ENCODE assay signal across 8 cellular contexts in the genomic region with DNA sequence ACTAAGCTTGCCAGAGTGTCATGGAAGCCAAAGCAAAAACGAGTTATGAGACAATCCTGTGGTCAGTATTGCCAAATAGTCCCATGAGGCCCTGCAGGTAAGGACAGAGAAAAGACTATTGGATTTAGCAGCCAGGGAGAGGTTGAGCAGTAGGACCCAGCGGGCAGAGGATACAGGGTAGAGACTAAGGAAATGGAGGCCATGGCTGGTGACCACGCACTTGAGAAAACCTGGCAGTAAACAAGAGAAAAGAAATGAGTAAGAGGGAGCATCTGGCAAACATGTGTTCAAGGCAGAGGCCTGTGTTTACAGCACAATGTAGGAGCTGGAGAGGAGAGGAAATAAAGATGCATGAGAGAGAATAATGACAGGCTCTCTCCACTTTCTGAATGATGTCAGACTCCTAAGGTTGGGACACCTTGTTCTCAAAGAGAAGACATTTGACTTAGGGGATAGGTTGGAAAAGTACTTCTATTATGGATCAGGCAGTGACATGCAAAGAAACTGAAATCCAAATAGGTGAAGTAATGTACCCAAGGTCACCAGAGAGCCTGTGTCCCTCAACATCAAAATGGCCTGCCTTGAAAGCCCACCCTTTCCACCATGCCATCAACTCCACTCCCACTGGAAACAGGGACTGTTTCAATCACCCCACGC. TPM values are rescaled to one million over a fixed set of nuclear protein-coding genes. Genes with fewer than 3 reads are reported as not detected.
A peak's percentile ranks its signal among the peaks of the same experiment; 100 is the strongest.
DNase-seq lines count a peak whose midpoint lies in the region; ATAC-seq, FAIRE-seq and TF ChIP-seq lines count a peak whose summit lies in the region.

No MANE protein-coding gene starts in this region.

- peaks cover 3% of the 10 kb centered on the region for H3K36me3 Mint-ChIP-seq in activated T-cell treated with anti-CD3 and anti-CD28 coated beads, Interleukin-2, amount 50 U/mL, for 4 hours (ENCODE audit: insufficient read depth)

- DNase-seq in activated T-cell treated with anti-CD3 and anti-CD28 coated beads, Interleukin-2, amount 50 U/mL, for 4 hours, result no peak
- DNase-seq in activated T-cell treated with anti-CD3 and anti-CD28 coated beads for 4 hours (no peak), SK-N-SH (no peak), fibroblast of the conjunctiva (ENCODE audit: low read depth) (peak; percentile 93), small intestine (no peak), 8988T (no peak), NCI-H1048 (lab: John Stamatoyannopoulos, UW) (no peak)

- H3K4me3 ChIP-seq in SK-N-SH (ENCODE audit: low read depth in 2 of 2, low read length in 1 of 2), result peak overlapping the region in 1 of 2 experiments; percentile 2; a peak in 2 of 4 replicates
- no peak overlapping the region for H3K4me3 ChIP-seq in small intestine (ENCODE audit: low read depth in 1 of 2, low read length in 2 of 2)

- no peaks in the 10 kb centered on the region for H4K20me1 ChIP-seq in SK-N-SH (ENCODE audit: insufficient read depth)

- H3K27ac ChIP-seq in SK-N-SH (ENCODE audit: low read depth in 2 of 2, low read length in 1 of 2), result peak overlapping the region; percentile 89 to 93
- H3K27ac ChIP-seq in small intestine (ENCODE audit: low read depth in 1 of 2, low read length in 1 of 2), result peak overlapping the region; percentile 50 to 87

- H2AFZ ChIP-seq in SK-N-SH (ENCODE audit: low read depth), result no peak overlapping the region

- H3K4me1 ChIP-seq in SK-N-SH (ENCODE audit: control insufficient read depth in 1 of 2, insufficient read depth in 2 of 2, low read depth in 1 of 2, low read length in 1 of 2), result peaks cover 39 to 64% of the 10 kb centered on the region in 2 experiments
- peaks cover 8 to 25% of the 10 kb centered on the region in 2 donors for H3K4me1 ChIP-seq in small intestine (ENCODE audit: control insufficient read depth in 2 of 2, insufficient read depth in 1 of 2, low read depth in 1 of 2, low read length in 1 of 2)

- H3K27me3 ChIP-seq in SK-N-SH (ENCODE audit: insufficient read depth) (no peaks in the 10 kb centered on the region), small intestine (ENCODE audit: control insufficient read depth in 2 of 2, insufficient read depth in 2 of 2, low read length in 2 of 2) (no peaks in the 10 kb centered on the region)

- no peak overlapping the region for H3K4me3 Mint-ChIP-seq in activated T-cell treated with anti-CD3 and anti-CD28 coated beads, Interleukin-2, amount 50 U/mL, for 4 hours

- no peak for TF ChIP-seq CTCF in SK-N-SH (IDR thresholded peaks at IDR 0.05)

- CTCF ChIA-PET in SK-N-SH (lab: Yijun Ruan, JAX), result interaction anchor here (0.8 to 22.5 kb wide), 5 partner anchors 10 to 746 kb away, joined by 3 to 642 read pairs (median 8); a partner anchor contains a TSS

- H3K9me3 ChIP-seq in SK-N-SH (no peaks in the 10 kb centered on the region), small intestine (ENCODE audit: control insufficient read depth, low read depth) (no peaks in the 10 kb centered on the region)

- TF ChIP-seq RAD21 in SK-N-SH (IDR thresholded peaks at IDR 0.05; ENCODE audit: low read length), result no peak

- FAIRE-seq in small intestine (lab: Jason Lieb, UNC), result no peak

- peaks cover 52% of the 10 kb centered on the region for H3F3A ChIP-seq in SK-N-SH (replicated peaks; ENCODE audit: insufficient read depth)

- POLR2A ChIA-PET in SK-N-SH (lab: Yijun Ruan, JAX), result interaction anchor here (0.6 to 1.7 kb wide), 3 partner anchors 9 to 165 kb away, joined by 3 to 5 read pairs (median 3); a partner anchor contains a TSS

- H3K36me3 ChIP-seq in SK-N-SH (replicated peaks in 1 of 2; ENCODE audit: control insufficient read depth in 1 of 2, insufficient read depth in 2 of 2, low read length in 1 of 2) (no peaks in the 10 kb centered on the region), small intestine (ENCODE audit: control insufficient read depth in 2 of 2, insufficient read depth in 2 of 2, low read length in 2 of 2) (peaks cover 0 to 3% of the 10 kb centered on the region in 2 donors)

- H3K27me3 Mint-ChIP-seq in activated T-cell treated with anti-CD3 and anti-CD28 coated beads, Interleukin-2, amount 50 U/mL, for 4 hours (ENCODE audit: low read depth), result no peaks in the 10 kb centered on the region

- WGBS in SK-N-SH (ENCODE audit: low lambda C conversion rate), result 49% methylated on average over 4 of the region's 4 CpGs
- 54 to 83% (median 69%) methylated on average over 4 of the region's 4 CpGs for WGBS in small intestine, 3 donors

- H3K4me2 ChIP-seq in SK-N-SH, result peak overlapping the region; percentile 55

- peak overlapping the region; percentile 7 for H3K9ac ChIP-seq in SK-N-SH

- peak in 1 of 2 experiments; percentile 83; a peak in 1 of 4 replicates for TF ChIP-seq EP300 in SK-N-SH (IDR thresholded peaks at IDR 0.05; ENCODE audit: borderline replicate concordance in 1 of 2, low read depth in 1 of 2, low read length in 1 of 2)

- peak; percentile 48 to 56 for ATAC-seq in activated T-cell treated with anti-CD3 and anti-CD28 coated beads, Interleukin-2, amount 50 U/mL, for 4 hours
- ATAC-seq in HG03039 (IDR thresholded peaks at IDR 0.05; ENCODE audit: unreplicated experiment), result peak; percentile 58

- peaks cover 33% of the 10 kb centered on the region for H3K4me1 Mint-ChIP-seq in activated T-cell treated with anti-CD3 and anti-CD28 coated beads, Interleukin-2, amount 50 U/mL, for 4 hours (ENCODE audit: low read depth)

- H3K9me2 ChIP-seq in SK-N-SH, result no peaks in the 10 kb centered on the region

- H3K9me3 Mint-ChIP-seq in activated T-cell treated with anti-CD3 and anti-CD28 coated beads, Interleukin-2, amount 50 U/mL, for 4 hours, result no peaks in the 10 kb centered on the region

- peaks cover 96% of the 10 kb centered on the region for H3K79me2 ChIP-seq in SK-N-SH (ENCODE audit: insufficient read depth)

TF ChIP-seq in SK-N-SH, 30 proteins besides CTCF, POLR2A, EP300 and RAD21 (continues in another document):
- TF ChIP-seq, protein P1, sequence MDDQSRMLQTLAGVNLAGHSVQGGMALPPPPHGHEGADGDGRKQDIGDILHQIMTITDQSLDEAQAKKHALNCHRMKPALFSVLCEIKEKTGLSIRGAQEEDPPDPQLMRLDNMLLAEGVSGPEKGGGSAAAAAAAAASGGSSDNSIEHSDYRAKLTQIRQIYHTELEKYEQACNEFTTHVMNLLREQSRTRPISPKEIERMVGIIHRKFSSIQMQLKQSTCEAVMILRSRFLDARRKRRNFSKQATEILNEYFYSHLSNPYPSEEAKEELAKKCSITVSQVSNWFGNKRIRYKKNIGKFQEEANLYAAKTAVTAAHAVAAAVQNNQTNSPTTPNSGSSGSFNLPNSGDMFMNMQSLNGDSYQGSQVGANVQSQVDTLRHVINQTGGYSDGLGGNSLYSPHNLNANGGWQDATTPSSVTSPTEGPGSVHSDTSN (IDR thresholded peaks at IDR 0.05), result peak; percentile 74
- TF ChIP-seq ELF1 (IDR thresholded peaks at IDR 0.05) (peak; percentile 84), POLR2AphosphoS5 (IDR thresholded peaks at IDR 0.05; ENCODE audit: low read depth, low read length) (peak; percentile 92), CHD2 (IDR thresholded peaks at IDR 0.05; ENCODE audit: low read length, partially characterized antibody) (peak; percentile 75), SMC3 (IDR thresholded peaks at IDR 0.05; ENCODE audit: low read depth, low read length) (no peak), RCOR1 (IDR thresholded peaks at IDR 0.05; ENCODE audit: low read length) (no peak; the same call in 1 of the 2 replicates), FOXJ3 (CRISPR knock-in tag; IDR thresholded peaks at IDR 0.05) (no peak; the same call in 1 of the 2 replicates), YY1 (IDR thresholded peaks at IDR 0.05; ENCODE audit: low read depth) (peak; percentile 85), TEAD4 (IDR thresholded peaks at IDR 0.05; ENCODE audit: borderline replicate concordance, insufficient read depth) (0 out of 2 replicates have a peak, but pooled peaks have one; percentile 20), GABPA (IDR thresholded peaks at IDR 0.05; ENCODE audit: low read depth) (peak; percentile 39), SIN3A (IDR thresholded peaks at IDR 0.05; ENCODE audit: borderline replicate concordance, low read depth, low read length) (peak; percentile 95), JUND (IDR thresholded peaks at IDR 0.05) (peak; percentile 77), NRF1 (IDR thresholded peaks at IDR 0.05; ENCODE audit: low read depth, low read length) (no peak)
- TF ChIP-seq, protein P2, sequence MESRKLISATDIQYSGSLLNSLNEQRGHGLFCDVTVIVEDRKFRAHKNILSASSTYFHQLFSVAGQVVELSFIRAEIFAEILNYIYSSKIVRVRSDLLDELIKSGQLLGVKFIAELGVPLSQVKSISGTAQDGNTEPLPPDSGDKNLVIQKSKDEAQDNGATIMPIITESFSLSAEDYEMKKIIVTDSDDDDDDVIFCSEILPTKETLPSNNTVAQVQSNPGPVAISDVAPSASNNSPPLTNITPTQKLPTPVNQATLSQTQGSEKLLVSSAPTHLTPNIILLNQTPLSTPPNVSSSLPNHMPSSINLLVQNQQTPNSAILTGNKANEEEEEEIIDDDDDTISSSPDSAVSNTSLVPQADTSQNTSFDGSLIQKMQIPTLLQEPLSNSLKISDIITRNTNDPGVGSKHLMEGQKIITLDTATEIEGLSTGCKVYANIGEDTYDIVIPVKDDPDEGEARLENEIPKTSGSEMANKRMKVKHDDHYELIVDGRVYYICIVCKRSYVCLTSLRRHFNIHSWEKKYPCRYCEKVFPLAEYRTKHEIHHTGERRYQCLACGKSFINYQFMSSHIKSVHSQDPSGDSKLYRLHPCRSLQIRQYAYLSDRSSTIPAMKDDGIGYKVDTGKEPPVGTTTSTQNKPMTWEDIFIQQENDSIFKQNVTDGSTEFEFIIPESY (IDR thresholded peaks at IDR 0.05; ENCODE audit: borderline replicate concordance, low read depth), result peak; percentile 39; the same call in 1 of the 2 replicates
- TF ChIP-seq, protein P3, sequence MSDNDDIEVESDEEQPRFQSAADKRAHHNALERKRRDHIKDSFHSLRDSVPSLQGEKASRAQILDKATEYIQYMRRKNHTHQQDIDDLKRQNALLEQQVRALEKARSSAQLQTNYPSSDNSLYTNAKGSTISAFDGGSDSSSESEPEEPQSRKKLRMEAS (IDR thresholded peaks at IDR 0.05; ENCODE audit: low read depth), result peak; percentile 100
- TF ChIP-seq, protein P4, sequence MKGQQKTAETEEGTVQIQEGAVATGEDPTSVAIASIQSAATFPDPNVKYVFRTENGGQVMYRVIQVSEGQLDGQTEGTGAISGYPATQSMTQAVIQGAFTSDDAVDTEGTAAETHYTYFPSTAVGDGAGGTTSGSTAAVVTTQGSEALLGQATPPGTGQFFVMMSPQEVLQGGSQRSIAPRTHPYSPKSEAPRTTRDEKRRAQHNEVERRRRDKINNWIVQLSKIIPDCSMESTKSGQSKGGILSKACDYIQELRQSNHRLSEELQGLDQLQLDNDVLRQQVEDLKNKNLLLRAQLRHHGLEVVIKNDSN (IDR thresholded peaks at IDR 0.05; ENCODE audit: borderline replicate concordance, low read depth), result no peak

RNA-seq across cellular contexts. Expression of a gene that starts 9.0 kb away (rescaled TPM):
- 10 to 100 TPM; 28.1 to 34.6 (median 29.8) TPM for total RNA-seq in activated T-cell treated with anti-CD3 and anti-CD28 coated beads, Interleukin-2, amount 50 U/mL, for 4 hours
- polyA plus RNA-seq in SK-N-SH (2012; rRNA removed), result 22.9 and 23.5 TPM in 2 replicates
- polyA plus RNA-seq in SK-N-SH (2012; cell fraction: cytosol; rRNA removed), result 22.5 and 24.7 TPM in 2 replicates
- 14.7 and 18.0 TPM in 2 replicates for polyA plus RNA-seq in SK-N-SH (2012; cell fraction: nucleus; rRNA removed)
- polyA plus RNA-seq in small intestine, result 10 to 100 TPM in 2 of 3 donors, 1 to 10 TPM in 1; 8.9 to 11.7 (median 11.0) TPM
